In the genomic region with DNA sequence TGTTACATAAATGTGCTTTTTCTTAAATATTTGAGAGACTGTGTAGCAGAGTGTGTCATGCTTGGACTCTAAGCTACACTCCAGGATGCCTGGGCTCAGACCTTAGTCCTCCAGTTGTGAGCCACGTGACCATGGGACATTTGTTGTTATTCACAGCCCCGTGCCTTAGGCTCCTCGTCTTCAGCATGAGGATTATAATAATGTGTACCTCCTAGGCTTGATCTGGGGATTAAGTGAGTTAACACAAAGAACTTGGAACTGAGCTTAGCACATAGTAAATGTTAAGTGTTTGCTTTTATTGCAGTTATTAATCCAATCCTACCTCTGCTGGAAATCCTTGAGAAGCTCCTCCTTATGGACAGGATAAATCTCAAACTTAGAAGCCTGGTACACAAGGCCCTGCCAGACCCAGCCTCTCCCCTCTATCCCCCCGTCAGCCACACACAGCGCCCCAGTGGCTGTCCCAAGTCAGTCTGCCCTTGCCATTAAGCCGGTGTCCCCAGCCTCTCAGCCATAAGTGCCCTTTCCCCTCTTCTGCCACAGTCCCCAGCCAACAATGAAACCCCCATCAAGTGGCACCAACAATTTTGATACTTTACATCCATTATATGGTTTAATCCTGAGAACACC, we compare ENCODE assay signal across 14 cellular contexts.
A peak's percentile ranks its signal among the peaks of the same experiment; 100 is the strongest.
DNase-seq lines count a peak whose midpoint lies in the region; ATAC-seq, FAIRE-seq and TF ChIP-seq lines count a peak whose summit lies in the region.
"Had no signal": no experiment of that assay in that cellular context is flagged by ENCODE, and none has a peak within 500 bp of the region (broad histone marks: within the 10 kb centered on the region; RNA-seq: fewer than 3 reads in every experiment).

No MANE protein-coding gene starts in this region.

- H3K9me1 ChIP-seq in endothelial cell of umbilical vein (replicated peaks; ENCODE audit: control insufficient read depth, extremely low read depth, insufficient read depth, low read length), result no peaks in the 10 kb centered on the region

- no peak for TF ChIP-seq POLR2A in endothelial cell of umbilical vein (IDR thresholded peaks at IDR 0.05; ENCODE audit: low read depth, low read length)

- H3K9me3 Mint-ChIP-seq in naive thymus-derived CD4-positive, alpha-beta T cell, result no peaks in the 10 kb centered on the region

- H3K9me3 ChIP-seq in endothelial cell of umbilical vein (replicated peaks; ENCODE audit: control insufficient read depth, insufficient read depth, low read length), result no peaks in the 10 kb centered on the region
- H3K9me3 ChIP-seq in naive thymus-derived CD4-positive, alpha-beta T cell (ENCODE audit: control insufficient read depth in 2 of 3, low read length in 3 of 3), result no peaks in the 10 kb centered on the region

- dilution Hi-C loops in endothelial cell of umbilical vein (cut with MboI; ENCODE audit: extremely low pct_ligation_motif_present, low sequenced_read_pairs), result no loop called here

- H3K36me3 ChIP-seq in endothelial cell of umbilical vein (ENCODE audit: control insufficient read depth in 2 of 2, extremely low read depth in 1 of 2, insufficient read depth in 2 of 2, low read length in 2 of 2), result peaks cover 0 to under 1% of the 10 kb centered on the region in 2 experiments
- peaks cover 0 to 34% (median 0%) of the 10 kb centered on the region in 3 experiments for H3K36me3 ChIP-seq in naive thymus-derived CD4-positive, alpha-beta T cell (ENCODE audit: control insufficient read depth in 2 of 3, insufficient read depth in 3 of 3, low read length in 3 of 3)

- intact Hi-C loops in left ventricle myocardium superior (cut with micrococcal nuclease) (no loop called here), cardiac septum (cut with DNase I) (no loop called here), endothelial cell of umbilical vein (cut with micrococcal nuclease) (loop anchor here (5.0 kb wide), 1 partner anchor 1833 kb away; the partner anchor contains the start of gene TFB1M)
- intact Hi-C loops in naive thymus-derived CD4-positive, alpha-beta T cell (cut with micrococcal nuclease), result no loop called here

- ATAC-seq in left ventricle myocardium superior, result peak; percentile 32
- no peak for ATAC-seq in naive thymus-derived CD4-positive, alpha-beta T cell

- peaks cover 0 to 39% (median 12%) of the 10 kb centered on the region in 5 donors for H3K36me3 Mint-ChIP-seq in naive thymus-derived CD4-positive, alpha-beta T cell

- peaks cover 0 to 32% (median 7%) of the 10 kb centered on the region in 7 donors for H3K4me1 Mint-ChIP-seq in naive thymus-derived CD4-positive, alpha-beta T cell

- no peak overlapping the region for H3K4me2 ChIP-seq in endothelial cell of umbilical vein (ENCODE audit: insufficient read depth, low read length)

- no peaks in the 10 kb centered on the region for H4K20me1 ChIP-seq in endothelial cell of umbilical vein (replicated peaks; ENCODE audit: control insufficient read depth, extremely low read depth, insufficient read depth, low read length)

- H3K4me1 ChIP-seq in endothelial cell of umbilical vein (ENCODE audit: control insufficient read depth, extremely low read depth, insufficient read depth, low read length), result peaks cover 58% of the 10 kb centered on the region
- peaks cover 0 to 15% of the 10 kb centered on the region in 2 donors for H3K4me1 ChIP-seq in naive thymus-derived CD4-positive, alpha-beta T cell (ENCODE audit: control insufficient read depth in 2 of 2, insufficient read depth in 2 of 2, low read length in 2 of 2)

- no peak for DNase-seq in left ventricle myocardium superior
- no peak for DNase-seq in cardiac septum (ENCODE audit: low spot score)
- DNase-seq in endothelial cell of umbilical vein (ENCODE audit: low read depth, low spot score), result peak; percentile 14
- no peak for DNase-seq in naive thymus-derived CD4-positive, alpha-beta T cell
- DNase-seq in activated CD4-positive, alpha-beta T cell treated with anti-CD3 and anti-CD28 coated beads for 4 hours, result no peak
- DNase-seq in T1000 (lab: John Stamatoyannopoulos, UW), result no peak
- DNase-seq in cerebellar nuclear complex (lab: John Stamatoyannopoulos, UW), result no peak
- DNase-seq in NCI-H1048 (lab: John Stamatoyannopoulos, UW), result no peak
- DNase-seq: activated CD4-positive, alpha-beta T cell treated with anti-CD3 and anti-CD28 coated beads, Interleukin-2, amount 50 U/mL, for 48 hours; erythroblast; Karpas-422; kidney; NCI-H510A had no signal

- no peak overlapping the region for H3K4me3 Mint-ChIP-seq in naive thymus-derived CD4-positive, alpha-beta T cell

- FAIRE-seq in endothelial cell of umbilical vein (lab: Jason Lieb, UNC), result no peak
- FAIRE-seq: H54, kidney had no signal

- H3K27ac Mint-ChIP-seq in naive thymus-derived CD4-positive, alpha-beta T cell, result peak overlapping the region in 7 of 9 donors; percentile 44 to 89 (median 68)

- H3K79me2 ChIP-seq in endothelial cell of umbilical vein (ENCODE audit: control insufficient read depth, insufficient read depth, low read length), result no peaks in the 10 kb centered on the region

- TF ChIP-seq CTCF in endothelial cell of umbilical vein (IDR thresholded peaks at IDR 0.05; ENCODE audit: extremely low read depth in 1 of 2, insufficient read depth in 1 of 2, low read depth in 1 of 2, low read length in 2 of 2), result no peak

- BruUV-seq in endothelial cell of umbilical vein (replicated peaks; lab: Mats Ljungman, UMichigan), result no TSS peak

- H3K27me3 Mint-ChIP-seq in naive thymus-derived CD4-positive, alpha-beta T cell, result no peaks in the 10 kb centered on the region

- no peak overlapping the region for H3K27ac ChIP-seq in endothelial cell of umbilical vein (ENCODE audit: insufficient read depth, low read depth, low read length)
- no peak overlapping the region for H3K27ac ChIP-seq in naive thymus-derived CD4-positive, alpha-beta T cell (ENCODE audit: low read depth, low read length)

- POLR2A ChIA-PET in endothelial cell of umbilical vein (lab: Charles Lee), result no interaction called here
- POLR2A ChIA-PET in naive thymus-derived CD4-positive, alpha-beta T cell (lab: Charles Lee), result interaction anchor here (0.8 to 1.4 kb wide), 2 partner anchors 13 to 22 kb away, joined by 3 to 4 read pairs; no protein-coding TSS in a partner anchor

- no peak overlapping the region for H3K4me3 ChIP-seq in endothelial cell of umbilical vein (replicated peaks in 1 of 3; ENCODE audit: insufficient read depth in 1 of 3, low read depth in 1 of 3, low read length in 3 of 3)
- no peak overlapping the region for H3K4me3 ChIP-seq in naive thymus-derived CD4-positive, alpha-beta T cell (ENCODE audit: low read length)

- no peaks in the 10 kb centered on the region for H3K27me3 ChIP-seq in endothelial cell of umbilical vein (ENCODE audit: control insufficient read depth in 2 of 2, insufficient read depth in 2 of 2, low read length in 2 of 2)
- no peaks in the 10 kb centered on the region for H3K27me3 ChIP-seq in naive thymus-derived CD4-positive, alpha-beta T cell (ENCODE audit: control insufficient read depth in 2 of 2, insufficient read depth in 2 of 2, low read length in 2 of 2)

- H3K9ac ChIP-seq in endothelial cell of umbilical vein (replicated peaks; ENCODE audit: extremely low read depth, insufficient read depth, low read length), result no peak overlapping the region

- H2AFZ ChIP-seq in endothelial cell of umbilical vein (ENCODE audit: low read depth, low read length), result no peak overlapping the region

- CTCF ChIA-PET in endothelial cell of umbilical vein (lab: Charles Lee), result interaction anchor here (0.9 to 2.6 kb wide), 3 partner anchors 10 to 100 kb away, joined by 3 to 14 read pairs (median 5); no protein-coding TSS in a partner anchor
- CTCF ChIA-PET in naive thymus-derived CD4-positive, alpha-beta T cell (lab: Charles Lee), result no interaction called here

TF ChIP-seq in endothelial cell of umbilical vein, 7 proteins besides CTCF, POLR2A, EP300 and RAD21:
- TF ChIP-seq, protein P1, sequence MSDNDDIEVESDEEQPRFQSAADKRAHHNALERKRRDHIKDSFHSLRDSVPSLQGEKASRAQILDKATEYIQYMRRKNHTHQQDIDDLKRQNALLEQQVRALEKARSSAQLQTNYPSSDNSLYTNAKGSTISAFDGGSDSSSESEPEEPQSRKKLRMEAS (IDR thresholded peaks at IDR 0.05; ENCODE audit: insufficient read depth, insufficient read length), result no peak
- no peak for TF ChIP-seq GATA2 (IDR thresholded peaks at IDR 0.05; ENCODE audit: insufficient read depth, insufficient read length, low read depth, low read length)
- TF ChIP-seq MYC (IDR thresholded peaks at IDR 0.05; ENCODE audit: low read depth, low read length), result no peak
- TF ChIP-seq EZH2 (IDR thresholded peaks at IDR 0.05; ENCODE audit: borderline replicate concordance, low read depth, low read length, severe bottlenecking), result no peak
- TF ChIP-seq POLR2AphosphoS5 (IDR thresholded peaks at IDR 0.05; ENCODE audit: insufficient read depth, low read depth, low read length), result no peak
- TF ChIP-seq FOS (IDR thresholded peaks at IDR 0.05; ENCODE audit: borderline replicate concordance, insufficient read depth, low read length), result no peak
- no peak for TF ChIP-seq JUN (IDR thresholded peaks at IDR 0.05; ENCODE audit: borderline replicate concordance, insufficient read depth, insufficient read length, low read depth)
